Comparison of ENCODE assay signal across 19 cellular contexts in the genomic region with DNA sequence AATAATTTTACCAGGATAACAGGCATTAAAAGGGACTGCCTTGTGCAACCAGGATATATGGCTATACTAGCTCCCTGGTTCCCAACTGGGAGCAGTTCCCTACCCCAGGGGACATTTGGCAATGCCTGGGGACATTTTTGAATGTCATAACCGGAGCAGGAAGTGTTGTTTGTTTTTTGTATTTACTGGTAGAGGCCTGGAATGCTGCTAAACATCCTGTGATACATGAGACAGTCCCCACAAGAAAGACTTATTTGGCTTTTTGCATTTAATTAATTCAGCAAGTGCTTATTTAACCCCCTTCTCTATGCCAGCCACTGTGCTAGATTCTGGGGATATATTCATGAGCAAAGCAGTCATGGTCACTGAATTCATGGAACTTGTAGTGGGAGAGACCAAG.
"Had no signal": no experiment of that assay in that cellular context is flagged by ENCODE, and none has a peak within 500 bp of the region (broad histone marks: within the 10 kb centered on the region; RNA-seq: fewer than 3 reads in every experiment).

No MANE protein-coding gene starts in this region.

- DNase-seq: colonic mucosa; dermis blood vessel endothelial cell; effector CD4-positive, alpha-beta T cell; endodermal cell; foreskin fibroblast; immature natural killer cell; left cardiac atrium; mucosa of descending colon; naive thymus-derived CD8-positive, alpha-beta T cell; ovary; right cardiac atrium; stimulated activated CD4-positive, alpha-beta T cell treated with anti-CD3 and anti-CD28 coated beads, Interleukin-4, amount 100 ng/mL, for 1 hour; tibial artery; upper lobe of left lung; uterus had no signal

- H3K27me3 ChIP-seq: colonic mucosa, ovary, tibial artery, upper lobe of left lung, uterus had no signal

- H3K4me3 ChIP-seq: colonic mucosa, mucosa of descending colon, ovary, tibial artery, upper lobe of left lung, uterus had no signal

- H3K27ac ChIP-seq: colonic mucosa, ovary, tibial artery, uterus had no signal

- H3K4me1 ChIP-seq: colonic mucosa, tibial artery, uterus had no signal

- ATAC-seq: esophagus mucosa; left cardiac atrium; mucosa of descending colon; naive thymus-derived CD8-positive, alpha-beta T cell; right cardiac atrium; stimulated activated memory B cell treated with anti-CD40 and anti-IgM and Interleukin-4, amounts not matched to agents 10 μg/mL and 1 μg/mL and 100 μg/mL, for 72 hours had no signal

- FAIRE-seq: endothelial cell of umbilical vein, keratinocyte had no signal

- H3K9me3 ChIP-seq: colonic mucosa, mucosa of descending colon, ovary, tibial artery, upper lobe of left lung, uterus had no signal

- H3K36me3 ChIP-seq: colonic mucosa, ovary, upper lobe of left lung, uterus had no signal
